7 cellular contexts compared by ENCODE assay signal in the genomic region with DNA sequence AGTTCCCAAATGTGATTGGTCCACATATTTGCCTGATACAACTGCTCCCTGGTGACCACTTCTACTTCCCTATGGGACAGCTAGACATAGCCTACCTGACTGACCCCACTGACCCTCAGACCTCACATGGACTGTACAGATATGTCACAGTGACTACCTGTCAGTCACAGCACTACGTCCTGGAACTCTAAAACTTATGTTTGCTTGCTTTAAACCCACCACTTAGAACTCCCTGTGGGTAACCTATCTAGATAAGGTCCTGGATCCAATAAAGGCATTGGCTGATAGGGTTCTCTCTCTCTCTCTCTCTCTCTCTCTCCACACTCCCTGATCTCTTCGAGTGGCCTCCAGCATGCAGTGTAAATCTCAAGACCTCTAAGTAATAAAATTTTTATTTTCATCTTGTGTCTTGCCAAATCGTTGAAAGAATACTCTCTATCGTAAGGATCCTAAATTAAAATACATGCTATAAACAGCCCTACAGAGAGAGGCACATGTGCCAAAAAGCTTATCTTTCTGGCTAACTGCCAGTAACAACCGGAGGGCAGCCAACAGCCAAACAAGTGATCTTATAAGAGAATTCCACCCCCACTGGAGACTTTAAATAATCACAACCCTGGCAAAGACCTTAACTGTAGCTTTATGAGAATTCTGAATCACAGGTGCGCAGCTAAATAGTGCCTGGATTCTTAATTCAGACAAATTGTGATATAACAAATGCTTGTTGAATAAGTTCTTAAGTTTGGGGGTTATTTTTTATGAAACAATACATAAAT.
DNase-seq lines count a peak whose midpoint lies in the region; ATAC-seq, FAIRE-seq and TF ChIP-seq lines count a peak whose summit lies in the region.
"Not testable (repeated sequence)": the region's sequence is repeated elsewhere in the genome, so short reads cannot be mapped to it uniquely, and the experiment has no call there.

No MANE protein-coding gene starts in this region.

- ATAC-seq in right lobe of liver (peak; percentile 41 to 81 (median 69)), upper lobe of right lung (peak; percentile 39)

- not testable (repeated sequence) for H3K36me3 ChIP-seq in left ventricle myocardium inferior, right lobe of liver, upper lobe of right lung

- not testable (repeated sequence) for TF ChIP-seq POLR2A in GM12891 (IDR thresholded peaks at IDR 0.05; ENCODE audit: low read depth, low read length); erythroblast (IDR thresholded peaks at IDR 0.05; ENCODE audit: low read length); right lobe of liver (IDR thresholded peaks at IDR 0.05)

- intact Hi-C loops in left ventricle myocardium inferior (cut with micrococcal nuclease); right lobe of liver (cut with DNase I); upper lobe of right lung (cut with DNase I): not testable (repeated sequence)

- TF ChIP-seq CTCF in left ventricle myocardium inferior (IDR thresholded peaks at IDR 0.05; ENCODE audit: borderline replicate concordance); upper lobe of right lung (IDR thresholded peaks at IDR 0.05): not testable (repeated sequence)
- TF ChIP-seq CTCF in right lobe of liver (IDR thresholded peaks at IDR 0.05), result peak in 1 of 4 donors; percentile 11

- H3K27ac ChIP-seq in left ventricle myocardium inferior (replicated peaks), result peak overlapping the region; percentile 53
- H3K27ac ChIP-seq in right lobe of liver, upper lobe of right lung: not testable (repeated sequence)

- DNase-seq in GM12891 (ENCODE audit: insufficient read length, low spot score); left ventricle myocardium inferior; right lobe of liver; upper lobe of right lung: not testable (repeated sequence)
- peak; percentile 20 for DNase-seq in NCI-H1105 (lab: John Stamatoyannopoulos, UW)
- peak; percentile 9 for DNase-seq in OCI-M1 (lab: John Stamatoyannopoulos, UW)
- DNase-seq in erythroblast (lab: John Stamatoyannopoulos, UW), result peak; percentile 1 to 12

- FAIRE-seq in GM12891 (lab: Jason Lieb, UNC), result peak; percentile 41

- H3K4me1 ChIP-seq in left ventricle myocardium inferior, right lobe of liver, upper lobe of right lung: not testable (repeated sequence)

- H3K27me3 ChIP-seq in left ventricle myocardium inferior (ENCODE audit: low read depth); right lobe of liver; upper lobe of right lung: not testable (repeated sequence)

- WGBS in right lobe of liver (ENCODE audit: insufficient coverage, low coverage, low lambda C conversion rate, missing lambda C conversion rate), result 30% methylated on average over 6 of the region's 6 CpGs

- not testable (repeated sequence) for H3K9me3 ChIP-seq in left ventricle myocardium inferior (replicated peaks); right lobe of liver; upper lobe of right lung

- not testable (repeated sequence) for H3K4me3 ChIP-seq in left ventricle myocardium inferior, right lobe of liver, upper lobe of right lung
